In the genomic region with DNA sequence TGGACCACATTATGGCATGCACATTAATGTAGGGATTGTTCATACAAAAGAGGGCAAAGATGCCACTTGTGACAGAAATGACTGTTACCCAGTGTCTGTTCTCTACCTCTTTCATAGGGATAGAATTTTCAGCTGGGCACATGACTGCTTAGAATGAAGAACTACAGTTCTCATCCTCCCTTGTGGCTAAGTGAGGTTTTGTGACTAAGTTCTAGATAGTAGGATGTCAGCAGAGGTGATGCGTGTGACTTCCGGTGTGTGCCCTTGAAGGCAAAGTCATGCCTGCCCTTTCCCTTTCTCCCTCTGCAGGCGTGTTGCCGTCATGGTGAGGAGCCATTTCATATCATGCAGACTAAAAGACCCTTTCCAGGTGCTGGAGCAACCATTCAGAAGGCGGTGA, we compare ENCODE assay signal across 22 cellular contexts.
DNase-seq lines count a peak whose midpoint lies in the region; ATAC-seq and TF ChIP-seq lines count a peak whose summit lies in the region.
"Had no signal": no experiment of that assay in that cellular context is flagged by ENCODE, and none has a peak within 500 bp of the region (broad histone marks: within the 10 kb centered on the region; RNA-seq: fewer than 3 reads in every experiment).

No MANE protein-coding gene starts in this region.

- POLR2A ChIA-PET in naive thymus-derived CD8-positive, alpha-beta T cell (lab: Charles Lee), result no interaction called here

- peaks cover 40% of the 10 kb centered on the region for H3K27me3 Mint-ChIP-seq in activated T-helper 17 cell treated with anti-CD3 and anti-CD28 coated beads, Interleukin-2, amount 50 U/mL, for 72 hours
- H3K27me3 Mint-ChIP-seq in naive thymus-derived CD8-positive, alpha-beta T cell, result peaks cover 2 to 35% (median 10%) of the 10 kb centered on the region in 5 donors
- H3K27me3 Mint-ChIP-seq: stimulated activated naive CD8-positive, alpha-beta T cell treated with anti-CD3 and anti-CD28 coated beads, Interleukin-15, Interleukin-2, amounts not matched to agents 100 ng/mL and 50 ng/mL, for 24 hours had no signal

- no peaks in the 10 kb centered on the region for H3K36me3 ChIP-seq in GM06990 (ENCODE audit: control insufficient read depth, insufficient read depth, low read length)
- H3K36me3 ChIP-seq: tibial artery had no signal

- H3K36me3 Mint-ChIP-seq in activated T-helper 17 cell treated with anti-CD3 and anti-CD28 coated beads, Interleukin-2, amount 50 U/mL, for 72 hours (ENCODE audit: low read depth), result no peaks in the 10 kb centered on the region
- no peaks in the 10 kb centered on the region for H3K36me3 Mint-ChIP-seq in naive thymus-derived CD8-positive, alpha-beta T cell
- H3K36me3 Mint-ChIP-seq: CD4-positive, alpha-beta memory T cell had no signal

- peak; percentile 18 for TF ChIP-seq CTCF in GM06990 (IDR thresholded peaks at IDR 0.05; ENCODE audit: insufficient read depth, low read length, poor library complexity, severe bottlenecking)
- TF ChIP-seq CTCF in GM12873 (IDR thresholded peaks at IDR 0.05; ENCODE audit: insufficient read depth, low read depth, low read length, missing control alignments), result peak; percentile 34
- no peak for TF ChIP-seq CTCF in foreskin fibroblast (IDR thresholded peaks at IDR 0.05; ENCODE audit: low read depth, low read length)

- no peaks in the 10 kb centered on the region for H3K27me3 ChIP-seq in GM06990 (replicated peaks; ENCODE audit: control insufficient read depth, insufficient read depth, low read length)
- H3K27me3 ChIP-seq: tibial artery had no signal

- no peaks in the 10 kb centered on the region for H3K9me3 Mint-ChIP-seq in activated T-helper 17 cell treated with anti-CD3 and anti-CD28 coated beads, Interleukin-2, amount 50 U/mL, for 72 hours
- H3K9me3 Mint-ChIP-seq in naive thymus-derived CD8-positive, alpha-beta T cell, result no peaks in the 10 kb centered on the region
- H3K9me3 Mint-ChIP-seq: HFFc6; nephron; stimulated activated naive CD8-positive, alpha-beta T cell treated with anti-CD3 and anti-CD28 coated beads, Interleukin-15, Interleukin-2, amounts not matched to agents 100 ng/mL and 50 ng/mL, for 24 hours had no signal

- ATAC-seq in HG03280 (IDR thresholded peaks at IDR 0.05; ENCODE audit: unreplicated experiment) (peak; percentile 66), HG02981 (IDR thresholded peaks at IDR 0.05; ENCODE audit: unreplicated experiment) (no peak)
- ATAC-seq in activated T-helper 17 cell treated with anti-CD3 and anti-CD28 coated beads, Interleukin-2, amount 50 U/mL, for 72 hours (replicated peaks), result peak; percentile 96
- no peak for ATAC-seq in naive thymus-derived CD8-positive, alpha-beta T cell
- ATAC-seq: left colon, Panc1 had no signal

- H3K4me1 Mint-ChIP-seq in activated T-helper 17 cell treated with anti-CD3 and anti-CD28 coated beads, Interleukin-2, amount 50 U/mL, for 72 hours, result no peaks in the 10 kb centered on the region
- no peaks in the 10 kb centered on the region for H3K4me1 Mint-ChIP-seq in naive thymus-derived CD8-positive, alpha-beta T cell
- H3K4me1 Mint-ChIP-seq: CD4-positive, alpha-beta memory T cell had no signal

- peak; percentile 44 for DNase-seq in GM06990 (ENCODE audit: extremely low read depth, insufficient read length)
- no peak for DNase-seq in foreskin fibroblast
- no peak for DNase-seq in naive thymus-derived CD8-positive, alpha-beta T cell
- DNase-seq: CD4-positive, alpha-beta memory T cell; cortex of kidney; GDM1; HFFc6; KG1; left colon; midbrain; NCI-H1694 treated with DMSO at 0.1 percent for 48 hours; NCI-H2227 treated with DMSO at 0.1 percent for 48 hours; NCI-H82; SK-N-SH; tibial artery had no signal

- no peak overlapping the region for H3K27ac Mint-ChIP-seq in activated T-helper 17 cell treated with anti-CD3 and anti-CD28 coated beads, Interleukin-2, amount 50 U/mL, for 72 hours
- H3K27ac Mint-ChIP-seq in naive thymus-derived CD8-positive, alpha-beta T cell, result no peak overlapping the region
- H3K27ac Mint-ChIP-seq: CD4-positive, alpha-beta memory T cell; HFFc6; nephron; stimulated activated naive CD8-positive, alpha-beta T cell treated with anti-CD3 and anti-CD28 coated beads, Interleukin-15, Interleukin-2, amounts not matched to agents 100 ng/mL and 50 ng/mL, for 24 hours had no signal

- H3K4me3 ChIP-seq in GM06990 (replicated peaks; ENCODE audit: low read depth, low read length) (no peak overlapping the region), foreskin fibroblast (ENCODE audit: low read depth in 1 of 2, low read length in 2 of 2) (no peak overlapping the region)
- H3K4me3 ChIP-seq: tibial artery had no signal

- no peak overlapping the region for H3K4me3 Mint-ChIP-seq in activated T-helper 17 cell treated with anti-CD3 and anti-CD28 coated beads, Interleukin-2, amount 50 U/mL, for 72 hours
- no peak overlapping the region for H3K4me3 Mint-ChIP-seq in naive thymus-derived CD8-positive, alpha-beta T cell
- H3K4me3 Mint-ChIP-seq: CD4-positive, alpha-beta memory T cell; HFFc6; nephron; stimulated activated naive CD8-positive, alpha-beta T cell treated with anti-CD3 and anti-CD28 coated beads, Interleukin-15, Interleukin-2, amounts not matched to agents 100 ng/mL and 50 ng/mL, for 24 hours had no signal

Comparison
In these comparisons a context has a peak if more than half of its experiments do, and no peak if none do; other contexts are left out.
1. ATAC-seq: peak in HG03280 (single experiment) and activated T-helper 17 cell treated with anti-CD3 and anti-CD28 coated beads, Interleukin-2, amount 50 U/mL, for 72 hours (single experiment); none in HG02981 (single experiment) and naive thymus-derived CD8-positive, alpha-beta T cell (0 of 2).